In genomic region chr17:4897198-4897657, GRCh38 we compare ENCODE assay signal across 1 cellular context.
TF ChIP-seq lines count a peak whose summit lies in the region.

No MANE protein-coding gene starts in this region.

TF ChIP-seq in GM12878, 131 proteins besides CTCF, POLR2A, EP300 and RAD21:
- TF ChIP-seq PBX3 (IDR thresholded peaks at IDR 0.05; ENCODE audit: insufficient replicate concordance, low read depth, low read length): no peak
- TF ChIP-seq NR2F1 (conservative IDR thresholded peaks at IDR 0.05): 0 out of 2 replicates have a peak, but pooled peaks have one; percentile 14
- no peak for TF ChIP-seq MYC (IDR thresholded peaks at IDR 0.05; ENCODE audit: insufficient read depth, insufficient read length, insufficient replicate concordance, low read length, severe bottlenecking)
- TF ChIP-seq ASH2L (IDR thresholded peaks at IDR 0.05; ENCODE audit: borderline replicate concordance, low read depth): no peak
- no peak for TF ChIP-seq CBFB (IDR thresholded peaks at IDR 0.05; ENCODE audit: low read depth)
- TF ChIP-seq NR2C2 (IDR thresholded peaks at IDR 0.05; ENCODE audit: borderline replicate concordance, control insufficient read depth, insufficient read length, low read depth): no peak
TF ChIP-seq in GM12878: peak in this region for 1.
